ENCODE assay signal across 12 cellular contexts in the genomic region with DNA sequence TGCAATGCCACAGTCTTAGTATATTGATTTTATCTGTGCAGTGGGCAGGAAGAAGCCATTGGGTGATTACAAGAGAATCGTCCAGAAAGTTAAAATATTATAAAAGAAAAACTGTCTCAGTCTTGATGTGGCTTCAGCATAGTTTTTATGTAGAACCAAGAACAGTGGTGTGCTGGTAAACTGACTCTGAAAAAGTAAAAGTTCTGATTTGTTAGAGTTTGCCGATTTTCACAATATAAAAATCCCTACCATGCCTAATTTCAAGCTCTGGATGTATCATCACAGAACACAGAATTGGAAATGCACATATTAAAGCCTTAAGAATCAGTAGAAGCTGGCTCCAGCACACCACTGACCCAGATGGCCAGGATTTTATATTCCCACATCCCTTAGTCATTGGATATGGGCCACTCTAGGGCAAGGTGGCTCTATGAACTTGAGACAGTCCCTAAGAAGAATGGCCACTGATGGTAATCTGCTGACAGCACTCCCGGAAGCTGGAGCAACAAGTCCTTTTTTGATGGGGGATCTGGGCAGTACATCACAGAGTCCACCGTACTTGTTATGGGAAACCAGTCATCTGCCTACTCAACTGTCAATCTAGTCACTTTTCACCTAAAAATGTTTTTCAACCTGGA.
"Had no signal": no experiment of that assay in that cellular context is flagged by ENCODE, and none has a peak within 500 bp of the region (broad histone marks: within the 10 kb centered on the region; RNA-seq: fewer than 3 reads in every experiment).

No MANE protein-coding gene starts in this region.

- H3K27ac ChIP-seq: dorsolateral prefrontal cortex, esophagus squamous epithelium, gastrocnemius medialis, left ventricle myocardium inferior, neural progenitor cell, prostate gland, spleen, testis had no signal

- H3K9me3 ChIP-seq: esophagus squamous epithelium, gastrocnemius medialis, left ventricle myocardium inferior, prostate gland, spleen, testis had no signal

- H3K27me3 ChIP-seq: dorsolateral prefrontal cortex, esophagus squamous epithelium, gastrocnemius medialis, neural progenitor cell, spleen, testis had no signal

- DNase-seq: activated B cell treated with CpG ODN at 0.5 μM for 24 hours; central memory CD4-positive, alpha-beta T cell; esophagus squamous epithelium; hippocampal formation; spleen; stimulated activated CD4-positive, alpha-beta T cell treated with anti-CD3 and anti-CD28 coated beads, Interleukin-4, amount 100 ng/mL, for 1 hour had no signal

- H3K9ac ChIP-seq: neural progenitor cell had no signal

- H3K4me3 ChIP-seq: dorsolateral prefrontal cortex, esophagus squamous epithelium, gastrocnemius medialis, left ventricle myocardium inferior, neural progenitor cell, prostate gland, spleen, testis had no signal

- H2AFZ ChIP-seq: neural progenitor cell had no signal

- H3K4me2 ChIP-seq: neural progenitor cell had no signal

- H3K36me3 ChIP-seq: esophagus squamous epithelium, gastrocnemius medialis, left ventricle myocardium inferior, neural progenitor cell, prostate gland, spleen had no signal

- H3K4me1 ChIP-seq: esophagus squamous epithelium, gastrocnemius medialis, prostate gland, testis had no signal
